ENCODE assay signal across 24 cellular contexts in genomic region chr11:101987370-101987769, GRCh38. TPM values are rescaled to one million over a fixed set of nuclear protein-coding genes. Genes with fewer than 3 reads are reported as not detected.
"Had no signal": no experiment of that assay in that cellular context is flagged by ENCODE, and none has a peak within 500 bp of the region (broad histone marks: within the 10 kb centered on the region; RNA-seq: fewer than 3 reads in every experiment).

No MANE protein-coding gene starts in this region.

- DNase-seq: activated CD4-positive, alpha-beta memory T cell treated with anti-CD3 and anti-CD28 coated beads, Interleukin-2, amount 10 ng/mL, durations not matched to agents 7 days and 5 days; activated CD4-positive, alpha-beta T cell treated with anti-CD3 and anti-CD28 coated beads, Interleukin-2, amount 10 ng/mL, durations not matched to agents 24 days and 14 days; activated effector memory CD4-positive, alpha-beta T cell treated with Interleukin-2 at 50 U/mL for 16 hours; activated naive CD4-positive, alpha-beta T cell treated with anti-CD3 and anti-CD28 coated beads for 36 hours; activated naive CD8-positive, alpha-beta T cell treated with anti-CD3 and anti-CD28 coated beads, Interleukin-2, amount 10 ng/mL, durations not matched to agents 7 days and 5 days; activated T-cell treated with anti-CD3 and anti-CD28 coated beads, Interleukin-2, amount 50 U/mL, for 72 hours; anterior cingulate cortex; body of pancreas; dermis blood vessel endothelial cell; effector CD8-positive, alpha-beta T cell; gastrocnemius medialis; left ventricle myocardium superior; mammary epithelial cell; ovary; psoas muscle; stimulated activated CD4-positive, alpha-beta T cell treated with anti-CD3 and anti-CD28 coated beads, Interleukin-4, amount 100 ng/mL, for 4 hours; stimulated activated naive CD8-positive, alpha-beta T cell treated with anti-CD3 and anti-CD28 coated beads, Interleukin-15, Interleukin-2, amounts not matched to agents 100 U/mL and 50 U/mL, for 24 hours had no signal

- H3K27me3 ChIP-seq: body of pancreas, gastrocnemius medialis, neutrophil, ovary, right atrium auricular region had no signal

- H3K4me3 Mint-ChIP-seq: activated CD4-positive, alpha-beta memory T cell treated with anti-CD3 and anti-CD28 coated beads, Interleukin-2, amount 10 ng/mL, durations not matched to agents 7 days and 5 days; activated CD4-positive, alpha-beta T cell treated with anti-CD3 and anti-CD28 coated beads, Interleukin-2, amount 10 ng/mL, durations not matched to agents 24 days and 14 days; activated naive CD4-positive, alpha-beta T cell treated with anti-CD3 and anti-CD28 coated beads for 36 hours; activated naive CD8-positive, alpha-beta T cell treated with anti-CD3 and anti-CD28 coated beads, Interleukin-2, amount 10 ng/mL, durations not matched to agents 7 days and 5 days; activated T-cell treated with anti-CD3 and anti-CD28 coated beads, Interleukin-2, amount 50 U/mL, for 72 hours; natural killer cell treated with Interleukin-12 subunit alpha and Interleukin-12 subunit beta and Interleukin-15 and Interleukin-18, amount 100 ng/mL, for 72 hours; T-helper 2 cell treated with Interferon-gamma antibody and Interleukin-4, amounts not matched to agents 5 μg/mL and 100 μg/mL, for 36 hours had no signal

- ATAC-seq: activated CD4-positive, CD25-positive, alpha-beta regulatory T cell treated with anti-CD3 and anti-CD28 coated beads, Interleukin-2, amount 50 U/mL, for 24 hours; activated T-cell treated with anti-CD3 and anti-CD28 coated beads, Interleukin-2, amount 50 U/mL, for 72 hours; body of pancreas; esophagus mucosa; gastrocnemius medialis; left ventricle myocardium superior; natural killer cell treated with Interleukin-12 subunit alpha and Interleukin-12 subunit beta and Interleukin-15 and Interleukin-18, amount 100 ng/mL, for 72 hours; psoas muscle; stimulated activated naive CD8-positive, alpha-beta T cell treated with anti-CD3 and anti-CD28 coated beads, Interleukin-15, Interleukin-2, amounts not matched to agents 100 U/mL and 50 U/mL, for 24 hours had no signal

- H3K9me3 Mint-ChIP-seq: activated CD4-positive, alpha-beta memory T cell treated with anti-CD3 and anti-CD28 coated beads, Interleukin-2, amount 10 ng/mL, durations not matched to agents 7 days and 5 days; activated CD4-positive, alpha-beta T cell treated with anti-CD3 and anti-CD28 coated beads, Interleukin-2, amount 10 ng/mL, durations not matched to agents 24 days and 14 days; activated naive CD4-positive, alpha-beta T cell treated with anti-CD3 and anti-CD28 coated beads for 36 hours; activated naive CD8-positive, alpha-beta T cell treated with anti-CD3 and anti-CD28 coated beads, Interleukin-2, amount 10 ng/mL, durations not matched to agents 7 days and 5 days; activated T-cell treated with anti-CD3 and anti-CD28 coated beads, Interleukin-2, amount 50 U/mL, for 72 hours; natural killer cell treated with Interleukin-12 subunit alpha and Interleukin-12 subunit beta and Interleukin-15 and Interleukin-18, amount 100 ng/mL, for 72 hours; T-helper 2 cell treated with Interferon-gamma antibody and Interleukin-4, amounts not matched to agents 5 μg/mL and 100 μg/mL, for 36 hours had no signal

- H3K27me3 Mint-ChIP-seq: activated CD4-positive, alpha-beta memory T cell treated with anti-CD3 and anti-CD28 coated beads, Interleukin-2, amount 10 ng/mL, durations not matched to agents 7 days and 5 days; activated CD4-positive, alpha-beta T cell treated with anti-CD3 and anti-CD28 coated beads, Interleukin-2, amount 10 ng/mL, durations not matched to agents 24 days and 14 days; activated naive CD8-positive, alpha-beta T cell treated with anti-CD3 and anti-CD28 coated beads, Interleukin-2, amount 10 ng/mL, durations not matched to agents 7 days and 5 days; natural killer cell treated with Interleukin-12 subunit alpha and Interleukin-12 subunit beta and Interleukin-15 and Interleukin-18, amount 100 ng/mL, for 72 hours had no signal

- H3K4me1 ChIP-seq: body of pancreas, gastrocnemius medialis, psoas muscle, right atrium auricular region had no signal

- H3K27ac ChIP-seq: body of pancreas, gastrocnemius medialis, neutrophil, ovary, psoas muscle, right atrium auricular region, VCaP had no signal

- H3K9me3 ChIP-seq: body of pancreas, gastrocnemius medialis, neutrophil, ovary, psoas muscle, right atrium auricular region had no signal

- H3K4me1 Mint-ChIP-seq: activated CD4-positive, alpha-beta memory T cell treated with anti-CD3 and anti-CD28 coated beads, Interleukin-2, amount 10 ng/mL, durations not matched to agents 7 days and 5 days; activated CD4-positive, alpha-beta T cell treated with anti-CD3 and anti-CD28 coated beads, Interleukin-2, amount 10 ng/mL, durations not matched to agents 24 days and 14 days; activated naive CD8-positive, alpha-beta T cell treated with anti-CD3 and anti-CD28 coated beads, Interleukin-2, amount 10 ng/mL, durations not matched to agents 7 days and 5 days had no signal

- H3K36me3 Mint-ChIP-seq: activated naive CD8-positive, alpha-beta T cell treated with anti-CD3 and anti-CD28 coated beads, Interleukin-2, amount 10 ng/mL, durations not matched to agents 7 days and 5 days had no signal

- H3K27ac Mint-ChIP-seq: activated CD4-positive, alpha-beta memory T cell treated with anti-CD3 and anti-CD28 coated beads, Interleukin-2, amount 10 ng/mL, durations not matched to agents 7 days and 5 days; activated CD4-positive, alpha-beta T cell treated with anti-CD3 and anti-CD28 coated beads, Interleukin-2, amount 10 ng/mL, durations not matched to agents 24 days and 14 days; activated naive CD4-positive, alpha-beta T cell treated with anti-CD3 and anti-CD28 coated beads for 36 hours; activated naive CD8-positive, alpha-beta T cell treated with anti-CD3 and anti-CD28 coated beads, Interleukin-2, amount 10 ng/mL, durations not matched to agents 7 days and 5 days; activated T-cell treated with anti-CD3 and anti-CD28 coated beads, Interleukin-2, amount 50 U/mL, for 72 hours; natural killer cell treated with Interleukin-12 subunit alpha and Interleukin-12 subunit beta and Interleukin-15 and Interleukin-18, amount 100 ng/mL, for 72 hours; T-helper 2 cell treated with Interferon-gamma antibody and Interleukin-4, amounts not matched to agents 5 μg/mL and 100 μg/mL, for 36 hours had no signal

RNA-seq across cellular contexts. Expression of gene CFAP300, which starts 59.9 kb away (rescaled TPM):
- total RNA-seq: activated CD4-positive, alpha-beta memory T cell treated with anti-CD3 and anti-CD28 coated beads, Interleukin-2, amount 10 ng/mL, durations not matched to agents 7 days and 5 days; activated CD4-positive, alpha-beta T cell treated with anti-CD3 and anti-CD28 coated beads, Interleukin-2, amount 10 ng/mL, durations not matched to agents 24 days and 14 days; activated naive CD4-positive, alpha-beta T cell treated with anti-CD3 and anti-CD28 coated beads for 36 hours; activated naive CD8-positive, alpha-beta T cell treated with anti-CD3 and anti-CD28 coated beads, Interleukin-2, amount 10 ng/mL, durations not matched to agents 7 days and 5 days; activated T-cell treated with anti-CD3 and anti-CD28 coated beads, Interleukin-2, amount 50 U/mL, for 72 hours; dermis blood vessel endothelial cell; natural killer cell treated with Interleukin-12 subunit alpha and Interleukin-12 subunit beta and Interleukin-15 and Interleukin-18, amount 100 ng/mL, for 72 hours had no signal
